15 cellular contexts compared by ENCODE assay signal in the genomic region with DNA sequence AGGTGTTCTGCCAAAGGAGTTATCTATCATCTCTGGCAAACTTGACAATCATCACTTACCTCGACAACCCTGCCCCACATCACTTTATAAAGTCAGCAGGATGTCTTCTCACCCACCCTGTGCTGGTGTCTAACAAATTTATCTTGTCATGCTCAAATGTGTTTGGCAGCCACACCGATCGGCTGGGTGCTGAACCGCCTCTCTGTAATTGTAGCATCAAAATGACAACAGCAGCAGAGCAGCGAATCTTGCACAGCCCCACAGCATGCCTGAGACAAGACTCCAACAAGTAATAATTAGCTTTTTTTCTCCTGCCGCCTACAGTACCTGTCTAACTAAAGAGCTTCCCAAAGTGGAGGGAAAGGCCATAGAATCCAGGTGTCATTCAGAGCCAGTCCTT.
"Had no signal": no experiment of that assay in that cellular context is flagged by ENCODE, and none has a peak within 500 bp of the region (broad histone marks: within the 10 kb centered on the region; RNA-seq: fewer than 3 reads in every experiment).

No MANE protein-coding gene starts in this region.

- DNase-seq: activated B cell treated with CpG ODN at 0.5 μM for 24 hours; activated CD4-positive, alpha-beta T cell treated with anti-CD3 and anti-CD28 coated beads, Interleukin-2, amount 10 ng/mL, durations not matched to agents 24 days and 14 days; activated CD8-positive, alpha-beta memory T cell treated with anti-CD3 and anti-CD28 coated beads, Interleukin-2, amount 50 U/mL, for 4 hours; activated CD8-positive, alpha-beta T cell treated with anti-CD3 and anti-CD28 coated beads, Interleukin-2, amount 10 ng/mL, durations not matched to agents 7 days and 5 days; activated gamma-delta T cell treated with Interleukin-2 at 50 U/mL for 16 hours; activated naive CD8-positive, alpha-beta T cell treated with anti-CD3 and anti-CD28 coated beads, Interleukin-2, amount 50 U/mL, for 24 hours; dermis blood vessel endothelial cell; heart right ventricle; left colon; lower lobe of right lung; midbrain; occipital lobe; sigmoid colon; stimulated activated CD4-positive, alpha-beta T cell treated with anti-CD3 and anti-CD28 coated beads, Interleukin-2, amount 100 ng/mL, for 24 hours; T-helper 17 cell had no signal

- ATAC-seq: activated CD8-positive, alpha-beta T cell treated with anti-CD3 and anti-CD28 coated beads, Interleukin-2, amount 10 ng/mL, durations not matched to agents 7 days and 5 days; activated naive CD8-positive, alpha-beta T cell treated with anti-CD3 and anti-CD28 coated beads, Interleukin-2, amount 50 U/mL, for 24 hours; heart right ventricle; left colon; lower lobe of right lung; T-helper 17 cell had no signal

- H3K9me3 Mint-ChIP-seq: activated B cell treated with CpG ODN at 0.5 μM for 24 hours; activated CD4-positive, alpha-beta T cell treated with anti-CD3 and anti-CD28 coated beads, Interleukin-2, amount 10 ng/mL, durations not matched to agents 24 days and 14 days; activated naive CD8-positive, alpha-beta T cell treated with anti-CD3 and anti-CD28 coated beads, Interleukin-2, amount 50 U/mL, for 24 hours had no signal

- H3K27me3 Mint-ChIP-seq: activated B cell treated with CpG ODN at 0.5 μM for 24 hours; activated CD4-positive, alpha-beta T cell treated with anti-CD3 and anti-CD28 coated beads, Interleukin-2, amount 10 ng/mL, durations not matched to agents 24 days and 14 days; activated naive CD8-positive, alpha-beta T cell treated with anti-CD3 and anti-CD28 coated beads, Interleukin-2, amount 50 U/mL, for 24 hours; T-helper 17 cell had no signal

- H3K4me3 Mint-ChIP-seq: activated B cell treated with CpG ODN at 0.5 μM for 24 hours; activated CD4-positive, alpha-beta T cell treated with anti-CD3 and anti-CD28 coated beads, Interleukin-2, amount 10 ng/mL, durations not matched to agents 24 days and 14 days; activated CD8-positive, alpha-beta T cell treated with anti-CD3 and anti-CD28 coated beads, Interleukin-2, amount 10 ng/mL, durations not matched to agents 7 days and 5 days; activated naive CD8-positive, alpha-beta T cell treated with anti-CD3 and anti-CD28 coated beads, Interleukin-2, amount 50 U/mL, for 24 hours; T-helper 17 cell had no signal

- H3K27ac Mint-ChIP-seq: activated B cell treated with CpG ODN at 0.5 μM for 24 hours; activated CD4-positive, alpha-beta T cell treated with anti-CD3 and anti-CD28 coated beads, Interleukin-2, amount 10 ng/mL, durations not matched to agents 24 days and 14 days; activated CD8-positive, alpha-beta T cell treated with anti-CD3 and anti-CD28 coated beads, Interleukin-2, amount 10 ng/mL, durations not matched to agents 7 days and 5 days; activated naive CD8-positive, alpha-beta T cell treated with anti-CD3 and anti-CD28 coated beads, Interleukin-2, amount 50 U/mL, for 24 hours; T-helper 17 cell had no signal
